1 cellular context compared by ENCODE assay signal in the genomic region with DNA sequence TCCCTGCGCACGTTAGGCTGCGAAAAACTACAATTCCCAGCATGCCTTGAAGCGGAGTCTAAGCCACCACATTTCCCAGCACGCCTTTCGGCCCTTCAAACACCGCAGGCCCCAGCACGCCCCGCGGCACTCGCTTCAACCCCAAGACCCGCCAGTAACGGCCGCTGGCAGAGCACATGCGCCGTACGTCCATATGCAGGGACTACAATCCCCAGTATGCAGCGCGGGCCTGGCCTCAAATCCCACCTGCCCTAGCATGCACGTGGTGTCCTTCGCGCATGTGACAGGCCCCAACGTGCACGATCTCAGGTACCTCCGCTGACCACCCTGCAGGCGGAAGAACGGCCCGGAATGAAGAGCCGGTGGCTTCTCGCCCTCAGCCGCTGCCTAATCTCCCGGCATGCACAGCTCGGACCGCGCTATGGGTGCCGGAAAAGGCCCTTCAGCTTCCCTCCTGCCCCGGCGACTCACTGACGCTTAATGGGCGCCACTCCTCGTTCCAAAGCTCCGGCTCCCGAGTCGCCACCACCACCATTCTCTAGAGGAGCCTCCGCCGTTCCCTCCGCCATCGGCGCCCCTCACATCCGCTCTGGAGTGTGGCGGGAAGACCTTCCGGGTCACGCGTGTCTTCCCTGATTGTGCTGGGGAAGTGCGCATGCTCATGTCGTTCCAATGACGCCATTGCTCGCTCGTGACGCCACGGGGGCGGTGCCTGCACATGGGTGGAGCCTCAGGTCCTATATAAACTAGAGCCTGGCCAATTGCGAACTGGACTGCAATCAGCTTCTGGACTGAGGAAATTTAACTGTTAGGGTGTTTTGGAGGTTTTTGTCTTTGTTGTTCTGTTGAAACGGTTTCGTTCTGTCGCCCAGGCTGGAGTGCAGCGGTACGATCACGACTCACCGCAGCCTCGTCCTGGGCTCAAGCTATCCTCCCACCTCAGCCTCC.
A peak's percentile ranks its signal among the peaks of the same experiment; 100 is the strongest.
TF ChIP-seq lines count a peak whose summit lies in the region.

TSS of gene DUS3L (minus strand) at position 591 of the 948 bp plus-strand sequence. CDS start at position 569, 22 bp downstream.

TF ChIP-seq in GM12878, 131 proteins besides CTCF, POLR2A, EP300 and RAD21 (continued from another document and continues in another):
- TF ChIP-seq ZBTB40 (IDR thresholded peaks at IDR 0.05; ENCODE audit: borderline replicate concordance) = peak; percentile 96
- peak; percentile 99 for TF ChIP-seq RAD51 (IDR thresholded peaks at IDR 0.05)
- TF ChIP-seq SMAD1 (IDR thresholded peaks at IDR 0.05; ENCODE audit: low read depth, partially characterized antibody) = peak; percentile 71
- TF ChIP-seq NBN (IDR thresholded peaks at IDR 0.05) = peak; percentile 98
- TF ChIP-seq RUNX3 (IDR thresholded peaks at IDR 0.05; ENCODE audit: low read length) = peak; percentile 92
- TF ChIP-seq POLR2AphosphoS5 (IDR thresholded peaks at IDR 0.05; ENCODE audit: low read length) = peak; percentile 95
- TF ChIP-seq FOS (IDR thresholded peaks at IDR 0.05; ENCODE audit: borderline replicate concordance, extremely low read depth, insufficient read length) = peak; percentile 42
- peak; percentile 87 for TF ChIP-seq SIN3A (IDR thresholded peaks at IDR 0.05; ENCODE audit: low read depth, low read length)
- peak; percentile 93 for TF ChIP-seq GABPA (IDR thresholded peaks at IDR 0.05; ENCODE audit: low read depth)
- TF ChIP-seq, protein P1, sequence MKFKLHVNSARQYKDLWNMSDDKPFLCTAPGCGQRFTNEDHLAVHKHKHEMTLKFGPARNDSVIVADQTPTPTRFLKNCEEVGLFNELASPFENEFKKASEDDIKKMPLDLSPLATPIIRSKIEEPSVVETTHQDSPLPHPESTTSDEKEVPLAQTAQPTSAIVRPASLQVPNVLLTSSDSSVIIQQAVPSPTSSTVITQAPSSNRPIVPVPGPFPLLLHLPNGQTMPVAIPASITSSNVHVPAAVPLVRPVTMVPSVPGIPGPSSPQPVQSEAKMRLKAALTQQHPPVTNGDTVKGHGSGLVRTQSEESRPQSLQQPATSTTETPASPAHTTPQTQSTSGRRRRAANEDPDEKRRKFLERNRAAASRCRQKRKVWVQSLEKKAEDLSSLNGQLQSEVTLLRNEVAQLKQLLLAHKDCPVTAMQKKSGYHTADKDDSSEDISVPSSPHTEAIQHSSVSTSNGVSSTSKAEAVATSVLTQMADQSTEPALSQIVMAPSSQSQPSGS (IDR thresholded peaks at IDR 0.05; ENCODE audit: low read length) = no peak
- peak; percentile 95; the same call in 1 of the 2 replicates for TF ChIP-seq HDGF (IDR thresholded peaks at IDR 0.05)
- TF ChIP-seq KAT2A (conservative IDR thresholded peaks at IDR 0.05; ENCODE audit: control insufficient read depth, low read depth, low read length) = no peak
- TF ChIP-seq RELB (IDR thresholded peaks at IDR 0.05; ENCODE audit: low read depth) = peak; percentile 90
- no peak for TF ChIP-seq MTA3 (IDR thresholded peaks at IDR 0.05; ENCODE audit: borderline replicate concordance, low read length)
- peak; percentile 97 for TF ChIP-seq MAX (IDR thresholded peaks at IDR 0.05; ENCODE audit: low read depth, low read length)
- TF ChIP-seq TBL1XR1 (IDR thresholded peaks at IDR 0.05; ENCODE audit: low read depth, low read length) = peak; percentile 36; the same call in 1 of the 2 replicates
- no peak for TF ChIP-seq SPI1 (IDR thresholded peaks at IDR 0.05; ENCODE audit: borderline replicate concordance, insufficient read depth, low read depth, low read length)
- TF ChIP-seq, protein P2, sequence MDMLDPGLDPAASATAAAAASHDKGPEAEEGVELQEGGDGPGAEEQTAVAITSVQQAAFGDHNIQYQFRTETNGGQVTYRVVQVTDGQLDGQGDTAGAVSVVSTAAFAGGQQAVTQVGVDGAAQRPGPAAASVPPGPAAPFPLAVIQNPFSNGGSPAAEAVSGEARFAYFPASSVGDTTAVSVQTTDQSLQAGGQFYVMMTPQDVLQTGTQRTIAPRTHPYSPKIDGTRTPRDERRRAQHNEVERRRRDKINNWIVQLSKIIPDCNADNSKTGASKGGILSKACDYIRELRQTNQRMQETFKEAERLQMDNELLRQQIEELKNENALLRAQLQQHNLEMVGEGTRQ (IDR thresholded peaks at IDR 0.05; ENCODE audit: borderline replicate concordance, low read depth, low read length) = peak; percentile 96
- TF ChIP-seq EZH2 (IDR thresholded peaks at IDR 0.05; ENCODE audit: borderline replicate concordance, control insufficient read depth, low read depth, low read length) = no peak
- TF ChIP-seq ESRRA (IDR thresholded peaks at IDR 0.05; ENCODE audit: low read length) = peak; percentile 12; the same call in 1 of the 2 replicates
- TF ChIP-seq TCF7 (IDR thresholded peaks at IDR 0.05; ENCODE audit: borderline replicate concordance) = no peak
- TF ChIP-seq NR2F1 (conservative IDR thresholded peaks at IDR 0.05) = peak; percentile 76
- peak; percentile 98 for TF ChIP-seq MLLT1 (IDR thresholded peaks at IDR 0.05)
- TF ChIP-seq ZNF207 (IDR thresholded peaks at IDR 0.05; ENCODE audit: borderline replicate concordance) = peak; percentile 35
- no peak for TF ChIP-seq ZNF384 (IDR thresholded peaks at IDR 0.05; ENCODE audit: borderline replicate concordance, low read depth, low read length)
- TF ChIP-seq SIX5 (IDR thresholded peaks at IDR 0.05; ENCODE audit: low read depth, low read length, severe bottlenecking) = peak; percentile 90
- TF ChIP-seq MEF2B (IDR thresholded peaks at IDR 0.05; ENCODE audit: partially characterized antibody, poor library complexity, severe bottlenecking) = peak; percentile 46
- TF ChIP-seq, protein P3, sequence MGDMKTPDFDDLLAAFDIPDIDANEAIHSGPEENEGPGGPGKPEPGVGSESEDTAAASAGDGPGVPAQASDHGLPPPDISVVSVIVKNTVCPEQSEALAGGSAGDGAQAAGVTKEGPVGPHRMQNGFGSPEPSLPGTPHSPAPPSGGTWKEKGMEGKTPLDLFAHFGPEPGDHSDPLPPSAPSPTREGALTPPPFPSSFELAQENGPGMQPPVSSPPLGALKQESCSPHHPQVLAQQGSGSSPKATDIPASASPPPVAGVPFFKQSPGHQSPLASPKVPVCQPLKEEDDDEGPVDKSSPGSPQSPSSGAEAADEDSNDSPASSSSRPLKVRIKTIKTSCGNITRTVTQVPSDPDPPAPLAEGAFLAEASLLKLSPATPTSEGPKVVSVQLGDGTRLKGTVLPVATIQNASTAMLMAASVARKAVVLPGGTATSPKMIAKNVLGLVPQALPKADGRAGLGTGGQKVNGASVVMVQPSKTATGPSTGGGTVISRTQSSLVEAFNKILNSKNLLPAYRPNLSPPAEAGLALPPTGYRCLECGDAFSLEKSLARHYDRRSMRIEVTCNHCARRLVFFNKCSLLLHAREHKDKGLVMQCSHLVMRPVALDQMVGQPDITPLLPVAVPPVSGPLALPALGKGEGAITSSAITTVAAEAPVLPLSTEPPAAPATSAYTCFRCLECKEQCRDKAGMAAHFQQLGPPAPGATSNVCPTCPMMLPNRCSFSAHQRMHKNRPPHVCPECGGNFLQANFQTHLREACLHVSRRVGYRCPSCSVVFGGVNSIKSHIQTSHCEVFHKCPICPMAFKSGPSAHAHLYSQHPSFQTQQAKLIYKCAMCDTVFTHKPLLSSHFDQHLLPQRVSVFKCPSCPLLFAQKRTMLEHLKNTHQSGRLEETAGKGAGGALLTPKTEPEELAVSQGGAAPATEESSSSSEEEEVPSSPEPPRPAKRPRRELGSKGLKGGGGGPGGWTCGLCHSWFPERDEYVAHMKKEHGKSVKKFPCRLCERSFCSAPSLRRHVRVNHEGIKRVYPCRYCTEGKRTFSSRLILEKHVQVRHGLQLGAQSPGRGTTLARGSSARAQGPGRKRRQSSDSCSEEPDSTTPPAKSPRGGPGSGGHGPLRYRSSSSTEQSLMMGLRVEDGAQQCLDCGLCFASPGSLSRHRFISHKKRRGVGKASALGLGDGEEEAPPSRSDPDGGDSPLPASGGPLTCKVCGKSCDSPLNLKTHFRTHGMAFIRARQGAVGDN (IDR thresholded peaks at IDR 0.05) = peak; percentile 91
- 0 out of 2 replicates have a peak, but pooled peaks have one; percentile 34 for TF ChIP-seq RCOR1 (conservative IDR thresholded peaks at IDR 0.05; ENCODE audit: low read depth, low read length)
- TF ChIP-seq HCFC1 (IDR thresholded peaks at IDR 0.05; ENCODE audit: low read length) = peak; percentile 94
- 0 out of 2 replicates have a peak, but pooled peaks have one; percentile 40 for TF ChIP-seq STAT1 (conservative IDR thresholded peaks at IDR 0.05)
- TF ChIP-seq, protein P4, sequence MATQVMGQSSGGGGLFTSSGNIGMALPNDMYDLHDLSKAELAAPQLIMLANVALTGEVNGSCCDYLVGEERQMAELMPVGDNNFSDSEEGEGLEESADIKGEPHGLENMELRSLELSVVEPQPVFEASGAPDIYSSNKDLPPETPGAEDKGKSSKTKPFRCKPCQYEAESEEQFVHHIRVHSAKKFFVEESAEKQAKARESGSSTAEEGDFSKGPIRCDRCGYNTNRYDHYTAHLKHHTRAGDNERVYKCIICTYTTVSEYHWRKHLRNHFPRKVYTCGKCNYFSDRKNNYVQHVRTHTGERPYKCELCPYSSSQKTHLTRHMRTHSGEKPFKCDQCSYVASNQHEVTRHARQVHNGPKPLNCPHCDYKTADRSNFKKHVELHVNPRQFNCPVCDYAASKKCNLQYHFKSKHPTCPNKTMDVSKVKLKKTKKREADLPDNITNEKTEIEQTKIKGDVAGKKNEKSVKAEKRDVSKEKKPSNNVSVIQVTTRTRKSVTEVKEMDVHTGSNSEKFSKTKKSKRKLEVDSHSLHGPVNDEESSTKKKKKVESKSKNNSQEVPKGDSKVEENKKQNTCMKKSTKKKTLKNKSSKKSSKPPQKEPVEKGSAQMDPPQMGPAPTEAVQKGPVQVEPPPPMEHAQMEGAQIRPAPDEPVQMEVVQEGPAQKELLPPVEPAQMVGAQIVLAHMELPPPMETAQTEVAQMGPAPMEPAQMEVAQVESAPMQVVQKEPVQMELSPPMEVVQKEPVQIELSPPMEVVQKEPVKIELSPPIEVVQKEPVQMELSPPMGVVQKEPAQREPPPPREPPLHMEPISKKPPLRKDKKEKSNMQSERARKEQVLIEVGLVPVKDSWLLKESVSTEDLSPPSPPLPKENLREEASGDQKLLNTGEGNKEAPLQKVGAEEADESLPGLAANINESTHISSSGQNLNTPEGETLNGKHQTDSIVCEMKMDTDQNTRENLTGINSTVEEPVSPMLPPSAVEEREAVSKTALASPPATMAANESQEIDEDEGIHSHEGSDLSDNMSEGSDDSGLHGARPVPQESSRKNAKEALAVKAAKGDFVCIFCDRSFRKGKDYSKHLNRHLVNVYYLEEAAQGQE (IDR thresholded peaks at IDR 0.05; ENCODE audit: low read depth, low read length) = no peak
